ENCODE assay signal across 19 cellular contexts in the genomic region with DNA sequence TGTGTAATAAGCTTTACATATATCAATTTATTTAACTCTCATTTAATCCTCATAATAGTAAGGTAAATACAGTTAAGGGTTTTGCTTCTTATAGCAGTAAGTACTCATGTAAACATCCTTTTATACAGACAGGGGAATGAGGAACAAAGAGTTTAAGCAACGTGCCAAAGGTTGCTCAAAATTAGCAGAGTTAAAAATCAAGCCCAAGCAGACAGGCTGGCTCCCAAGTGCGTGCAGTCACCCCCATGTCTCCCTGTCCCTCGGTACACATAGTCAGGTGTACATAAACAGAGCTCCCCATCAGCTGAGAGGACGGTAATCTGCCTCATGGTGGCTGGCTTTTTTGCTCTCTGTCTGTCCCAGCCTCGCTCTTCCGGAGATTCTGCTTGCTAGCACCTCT.
A peak's percentile ranks its signal among the peaks of the same experiment; 100 is the strongest.
DNase-seq lines count a peak whose midpoint lies in the region; ATAC-seq lines count a peak whose summit lies in the region.
"Had no signal": no experiment of that assay in that cellular context is flagged by ENCODE, and none has a peak within 500 bp of the region (broad histone marks: within the 10 kb centered on the region; RNA-seq: fewer than 3 reads in every experiment).

No MANE protein-coding gene starts in this region.

- intact Hi-C loops in left colon (cut with DNase I, micrococcal nuclease): no loop called here

- ATAC-seq in left colon (peak; percentile 71), HG03378 (IDR thresholded peaks at IDR 0.05; ENCODE audit: unreplicated experiment) (no peak)
- ATAC-seq: K562, PC-3 had no signal

- peak in 2 of 3 experiments; percentile 34 to 62 for DNase-seq in NCI-H1417 (lab: John Stamatoyannopoulos, UW)
- no peak for DNase-seq in NCI-H1417 treated with DMSO at 0.1 percent for 48 hours (lab: John Stamatoyannopoulos, UW)
- peak; percentile 53 for DNase-seq in DMS153 (lab: John Stamatoyannopoulos, UW)
- peak; percentile 47 for DNase-seq in NCI-H69 (lab: John Stamatoyannopoulos, UW)
- DNase-seq in left colon: no peak
- DNase-seq in GM03348 (ENCODE audit: low spot score): no peak
- no peak for DNase-seq in dedifferentiated amniotic fluid mesenchymal stem cell (ENCODE audit: extremely low spot score)
- DNase-seq: C1 segment of cervical spinal cord; Caco-2; DND-41; GDM1; GOT3; NCI-H1048; NCI-H1930; NCI-H446; NK-92 treated with Interleukin-12 subunit alpha and Interleukin-12 subunit beta, amount 100 ng/mL, for 24 hours; PC-3 had no signal

Comparison
In these comparisons a context has a peak if more than half of its experiments do, and no peak if none do; other contexts are left out.
1. DNase-seq: peak in NCI-H1417 (2 of 3), DMS153 (single experiment) and NCI-H69 (single experiment); none in NCI-H1417 treated with DMSO at 0.1 percent for 48 hours (single experiment), left colon (0 of 2), GM03348 (single experiment) and dedifferentiated amniotic fluid mesenchymal stem cell (single experiment).